Comparison of ENCODE assay signal across 9 cellular contexts in the genomic region with DNA sequence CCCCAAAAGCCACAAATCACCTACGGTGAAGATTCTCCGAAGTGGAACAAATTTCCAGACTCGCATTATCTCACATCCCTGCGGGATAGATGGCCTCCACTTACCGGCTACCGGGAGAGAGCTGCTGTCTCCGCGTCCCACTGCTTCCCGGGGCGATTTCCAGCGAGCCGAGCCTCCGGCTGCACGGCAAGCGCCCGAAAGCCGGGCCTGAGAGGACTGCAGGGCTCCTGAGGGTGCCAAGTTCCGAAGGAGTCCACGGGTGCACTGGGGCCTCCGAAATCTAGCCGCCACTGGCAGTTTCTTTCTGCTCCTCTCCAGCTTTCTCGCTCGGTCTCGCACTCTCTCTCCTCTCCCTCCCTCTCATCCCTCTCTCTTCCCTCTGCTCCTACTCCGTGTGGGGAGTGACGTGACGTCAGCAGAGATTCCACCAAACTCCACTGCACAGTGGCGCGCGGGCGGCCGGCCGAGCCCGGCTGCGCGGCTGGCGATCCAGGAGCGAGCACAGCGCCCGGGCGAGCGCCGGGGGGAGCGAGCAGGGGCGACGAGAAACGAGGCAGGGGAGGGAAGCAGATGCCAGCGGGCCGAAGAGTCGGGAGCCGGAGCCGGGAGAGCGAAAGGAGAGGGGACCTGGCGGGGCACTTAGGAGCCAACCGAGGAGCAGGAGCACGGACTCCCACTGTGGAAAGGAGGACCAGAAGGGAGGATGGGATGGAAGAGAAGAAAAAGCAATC. TPM values are rescaled to one million over a fixed set of nuclear protein-coding genes. Genes with fewer than 3 reads are reported as not detected.
DNase-seq lines count a peak whose midpoint lies in the region; ATAC-seq and TF ChIP-seq lines count a peak whose summit lies in the region.
"Had no signal": no experiment of that assay in that cellular context is flagged by ENCODE, and none has a peak within 500 bp of the region (broad histone marks: within the 10 kb centered on the region; RNA-seq: fewer than 3 reads in every experiment).

No MANE protein-coding gene starts in this region.

- intact Hi-C loops in ovary (cut with DNase I), result no loop called here

- no peak overlapping the region for H3K4me3 Mint-ChIP-seq in activated CD4-positive, alpha-beta memory T cell treated with anti-CD3 and anti-CD28 coated beads, Interleukin-2, amount 10 ng/mL, durations not matched to agents 7 days and 5 days
- H3K4me3 Mint-ChIP-seq: activated naive CD8-positive, alpha-beta T cell had no signal

- H3K4me3 ChIP-seq in ovary, result peak overlapping the region; percentile 18

- H3K27me3 Mint-ChIP-seq in activated CD4-positive, alpha-beta memory T cell treated with anti-CD3 and anti-CD28 coated beads, Interleukin-2, amount 10 ng/mL, durations not matched to agents 7 days and 5 days, result peaks cover 85% of the 10 kb centered on the region

- TF ChIP-seq CTCF in ovary (IDR thresholded peaks at IDR 0.05), result no peak

- H3K36me3 ChIP-seq in ovary, result no peaks in the 10 kb centered on the region

- H3K27ac Mint-ChIP-seq in activated CD4-positive, alpha-beta memory T cell treated with anti-CD3 and anti-CD28 coated beads, Interleukin-2, amount 10 ng/mL, durations not matched to agents 7 days and 5 days, result no peak overlapping the region
- H3K27ac Mint-ChIP-seq: activated naive CD8-positive, alpha-beta T cell had no signal

- no peaks in the 10 kb centered on the region for H3K9me3 Mint-ChIP-seq in activated CD4-positive, alpha-beta memory T cell treated with anti-CD3 and anti-CD28 coated beads, Interleukin-2, amount 10 ng/mL, durations not matched to agents 7 days and 5 days

- no peak for ATAC-seq in GM18517 (IDR thresholded peaks at IDR 0.05; ENCODE audit: unreplicated experiment)

- no peak for TF ChIP-seq POLR2A in ovary (IDR thresholded peaks at IDR 0.05)

- no peak overlapping the region for H3K27ac ChIP-seq in ovary

- H3K27me3 ChIP-seq in ovary, result no peaks in the 10 kb centered on the region

- DNase-seq in DMS53 treated with DMSO at 0.1 percent for 48 hours (lab: John Stamatoyannopoulos, UW; ENCODE audit: unreplicated experiment), result peak; percentile 25
- DNase-seq in NCI-H460 (ENCODE audit: extremely low read depth, low read depth), result peak; percentile 35
- peak; percentile 80 for DNase-seq in fibroblast of the conjunctiva (ENCODE audit: low read depth)
- no peak for DNase-seq in ovary
- no peak for DNase-seq in NAMALWA (ENCODE audit: low spot score)
- no peak for DNase-seq in activated CD4-positive, alpha-beta T cell treated with anti-CD3 and anti-CD28 coated beads, Interleukin-2, amount 50 U/mL, for 48 hours
- no peak for DNase-seq in activated CD4-positive, alpha-beta memory T cell treated with anti-CD3 and anti-CD28 coated beads, Interleukin-2, amount 10 ng/mL, durations not matched to agents 7 days and 5 days

- H3K4me1 ChIP-seq in ovary (ENCODE audit: insufficient read depth), result peaks cover 3% of the 10 kb centered on the region

- 1 to 2% (median 1%) methylated on average over 56 of the region's 56 CpGs for WGBS in ovary, 3 donors

- CTCF ChIA-PET in activated CD4-positive, alpha-beta memory T cell treated with anti-CD3 and anti-CD28 coated beads, Interleukin-2, amount 10 ng/mL, durations not matched to agents 7 days and 5 days (lab: Charles Lee), result no interaction called here

- H3K9me3 ChIP-seq in ovary, result peaks cover 0 to 3% of the 10 kb centered on the region in 2 donors

- peaks cover 26% of the 10 kb centered on the region for H3K36me3 Mint-ChIP-seq in activated CD4-positive, alpha-beta memory T cell treated with anti-CD3 and anti-CD28 coated beads, Interleukin-2, amount 10 ng/mL, durations not matched to agents 7 days and 5 days (ENCODE audit: low read depth)

- POLR2A ChIA-PET in activated CD4-positive, alpha-beta memory T cell treated with anti-CD3 and anti-CD28 coated beads, Interleukin-2, amount 10 ng/mL, durations not matched to agents 7 days and 5 days (lab: Charles Lee), result no interaction called here

- H3K4me1 Mint-ChIP-seq in activated CD4-positive, alpha-beta memory T cell treated with anti-CD3 and anti-CD28 coated beads, Interleukin-2, amount 10 ng/mL, durations not matched to agents 7 days and 5 days, result peaks cover 5% of the 10 kb centered on the region

- no peak for TF ChIP-seq EP300 in ovary (IDR thresholded peaks at IDR 0.05)

RNA-seq across cellular contexts. Expression of a gene that starts 14.0 kb away (rescaled TPM):
- total RNA-seq in NCI-H460 (2014; rRNA removed; shearing (Covaris generic)), result 0.92 and 0.95 TPM in 2 replicates
- 0.39 and 0.50 TPM in 2 replicates for polyA plus RNA-seq in NCI-H460 (2014; cell fraction: nucleus; rRNA removed)
- total RNA-seq in ovary, result under 1 TPM in 2 of 7 donors, not detected in 5; 0.15 to 0.24 TPM
- not detected for polyA plus RNA-seq in ovary
- total RNA-seq in activated CD4-positive, alpha-beta memory T cell treated with anti-CD3 and anti-CD28 coated beads, Interleukin-2, amount 10 ng/mL, durations not matched to agents 7 days and 5 days, result under 1 TPM in 1 of 2 experiments, not detected in 1; 0.13 TPM

Comparison
In these comparisons a context has a peak if more than half of its experiments do, and no peak if none do; other contexts are left out.
1. DNase-seq: peak in DMS53 treated with DMSO at 0.1 percent for 48 hours (single experiment), NCI-H460 (single experiment) and fibroblast of the conjunctiva (single experiment); none in ovary (0 of 5), NAMALWA (single experiment), activated CD4-positive, alpha-beta T cell treated with anti-CD3 and anti-CD28 coated beads, Interleukin-2, amount 50 U/mL, for 48 hours (0 of 2) and activated CD4-positive, alpha-beta memory T cell treated with anti-CD3 and anti-CD28 coated beads, Interleukin-2, amount 10 ng/mL, durations not matched to agents 7 days and 5 days (single experiment).